Comparison of ENCODE assay signal across 8 cellular contexts in the genomic region with DNA sequence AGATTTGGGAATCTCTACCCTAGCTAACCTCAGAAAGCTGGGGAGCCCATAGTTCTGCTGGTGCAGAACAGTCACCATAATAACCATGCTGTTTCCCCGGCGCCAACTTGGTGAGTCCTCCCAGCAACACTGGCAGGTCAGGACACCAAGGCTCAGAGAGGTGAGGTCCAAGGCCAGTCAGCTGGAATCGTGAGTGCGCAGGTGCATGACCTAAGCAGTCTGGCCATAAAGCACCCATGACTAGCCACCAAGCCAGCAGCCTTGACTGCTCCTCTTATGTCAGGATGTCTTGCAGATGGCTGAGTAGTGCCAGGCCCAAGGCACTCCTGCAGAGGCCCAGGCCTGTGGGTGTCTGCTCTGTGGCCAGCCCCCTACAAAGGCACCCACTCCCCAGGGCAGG. TPM values are rescaled to one million over a fixed set of nuclear protein-coding genes. Genes with fewer than 3 reads are reported as not detected.
A peak's percentile ranks its signal among the peaks of the same experiment; 100 is the strongest.
DNase-seq lines count a peak whose midpoint lies in the region; ATAC-seq and TF ChIP-seq lines count a peak whose summit lies in the region.

No MANE protein-coding gene starts in this region.

- H3K27ac ChIP-seq in subcutaneous abdominal adipose tissue (ENCODE audit: low read depth, low read length), result peak overlapping the region; percentile 98

- ATAC-seq in activated CD4-positive, alpha-beta T cell treated with anti-CD3 and anti-CD28 coated beads for 36 hours, result no peak
- no peak for ATAC-seq in activated CD8-positive, alpha-beta T cell treated with anti-CD3 and anti-CD28 coated beads for 36 hours
- no peak for ATAC-seq in left colon
- ATAC-seq in GM21360 (IDR thresholded peaks at IDR 0.05; ENCODE audit: unreplicated experiment), result no peak

- no peaks in the 10 kb centered on the region for H3K27me3 Mint-ChIP-seq in activated CD4-positive, alpha-beta T cell treated with anti-CD3 and anti-CD28 coated beads for 36 hours
- H3K27me3 Mint-ChIP-seq in activated CD8-positive, alpha-beta T cell treated with anti-CD3 and anti-CD28 coated beads for 36 hours, result no peaks in the 10 kb centered on the region

- H3K27me3 ChIP-seq in subcutaneous abdominal adipose tissue (ENCODE audit: control insufficient read depth in 5 of 5, insufficient read depth in 4 of 5, low read length in 5 of 5) (no peaks in the 10 kb centered on the region), H7 (ENCODE audit: control insufficient read depth, insufficient read depth, low read length) (no peaks in the 10 kb centered on the region)

- intact Hi-C loops in activated CD4-positive, alpha-beta T cell treated with anti-CD3 and anti-CD28 coated beads for 36 hours (cut with DNase I, micrococcal nuclease), result loop anchor here in 1 of 2 experiments (5.0 kb wide), 4 partner anchors 297 to 1017 kb away; partner anchors contain the start of genes LMAN2 and SIMC1
- intact Hi-C loops in activated CD8-positive, alpha-beta T cell treated with anti-CD3 and anti-CD28 coated beads for 36 hours (cut with micrococcal nuclease), result no loop called here
- intact Hi-C loops in left colon (cut with DNase I, micrococcal nuclease), result no loop called here

- peaks cover 24 to 64% (median 45%) of the 10 kb centered on the region in 5 donors for H3K4me1 ChIP-seq in subcutaneous abdominal adipose tissue (ENCODE audit: control insufficient read depth in 5 of 5, insufficient read depth in 5 of 5, low read length in 5 of 5)

- no peaks in the 10 kb centered on the region for H3K9me3 Mint-ChIP-seq in activated CD4-positive, alpha-beta T cell treated with anti-CD3 and anti-CD28 coated beads for 36 hours (ENCODE audit: low read depth)
- H3K9me3 Mint-ChIP-seq in activated CD8-positive, alpha-beta T cell treated with anti-CD3 and anti-CD28 coated beads for 36 hours, result no peaks in the 10 kb centered on the region

- H3K4me3 Mint-ChIP-seq in activated CD4-positive, alpha-beta T cell treated with anti-CD3 and anti-CD28 coated beads for 36 hours, result peak overlapping the region; percentile 97
- peak overlapping the region; percentile 86 for H3K4me3 Mint-ChIP-seq in activated CD8-positive, alpha-beta T cell treated with anti-CD3 and anti-CD28 coated beads for 36 hours

- H3K27ac Mint-ChIP-seq in activated CD4-positive, alpha-beta T cell treated with anti-CD3 and anti-CD28 coated beads for 36 hours, result peak overlapping the region; percentile 98
- H3K27ac Mint-ChIP-seq in activated CD8-positive, alpha-beta T cell treated with anti-CD3 and anti-CD28 coated beads for 36 hours, result peak overlapping the region; percentile 98

- H3K4me3 ChIP-seq in subcutaneous abdominal adipose tissue (ENCODE audit: low read depth in 1 of 5, low read length in 5 of 5) (peak overlapping the region in 3 of 5 donors; percentile 11 to 94 (median 28)), H7 (ENCODE audit: insufficient read depth, low read depth, low read length) (no peak overlapping the region)

- no peaks in the 10 kb centered on the region for H3K9me3 ChIP-seq in subcutaneous abdominal adipose tissue (ENCODE audit: control insufficient read depth in 5 of 5, low read length in 5 of 5)

- peaks cover 54% of the 10 kb centered on the region for H3K4me1 Mint-ChIP-seq in activated CD4-positive, alpha-beta T cell treated with anti-CD3 and anti-CD28 coated beads for 36 hours
- H3K4me1 Mint-ChIP-seq in activated CD8-positive, alpha-beta T cell treated with anti-CD3 and anti-CD28 coated beads for 36 hours (ENCODE audit: low read depth), result peaks cover 54% of the 10 kb centered on the region

- H3K36me3 ChIP-seq in subcutaneous abdominal adipose tissue (ENCODE audit: control insufficient read depth in 5 of 5, insufficient read depth in 5 of 5, low read length in 5 of 5), result peaks cover 0 to 20% (median 18%) of the 10 kb centered on the region in 5 donors
- peaks cover 20% of the 10 kb centered on the region for H3K36me3 ChIP-seq in H7 (replicated peaks; ENCODE audit: control insufficient read depth, insufficient read depth, low read length)

- H3K36me3 Mint-ChIP-seq in activated CD4-positive, alpha-beta T cell treated with anti-CD3 and anti-CD28 coated beads for 36 hours (ENCODE audit: low read depth), result peaks cover 31% of the 10 kb centered on the region
- H3K36me3 Mint-ChIP-seq in activated CD8-positive, alpha-beta T cell treated with anti-CD3 and anti-CD28 coated beads for 36 hours (ENCODE audit: low read depth), result peaks cover 35% of the 10 kb centered on the region

- H3K9ac ChIP-seq in subcutaneous abdominal adipose tissue (ENCODE audit: low read length in 5 of 5), result peak overlapping the region in 3 of 5 donors; percentile 14 to 85 (median 72)

- CTCF ChIA-PET in activated CD4-positive, alpha-beta T cell treated with anti-CD3 and anti-CD28 coated beads for 36 hours (lab: Charles Lee), result interaction anchor here (1.0 to 1.4 kb wide), 3 partner anchors 9 to 96 kb away, joined by 3 to 6 read pairs (median 5); partner anchors contain the start of genes EIF4E1B, FAF2 and SNCB
- CTCF ChIA-PET in activated CD8-positive, alpha-beta T cell treated with anti-CD3 and anti-CD28 coated beads for 36 hours (lab: Charles Lee), result interaction anchor here (1.1 to 1.6 kb wide), 4 partner anchors 62 to 118 kb away, joined by 3 to 9 read pairs (median 4); partner anchors contain the start of genes CLTB and FAF2

- DNase-seq in activated CD4-positive, alpha-beta T cell treated with anti-CD3 and anti-CD28 coated beads for 36 hours, result peak; percentile 36
- no peak for DNase-seq in activated CD4-positive, alpha-beta T cell treated with anti-CD3 and anti-CD28 coated beads, Interleukin-2, amount 50 U/mL, for 1 hour
- DNase-seq in activated CD8-positive, alpha-beta T cell treated with anti-CD3 and anti-CD28 coated beads for 36 hours, result no peak
- DNase-seq in left colon, result peak; percentile 45 to 66
- DNase-seq in H7, result no peak
- no peak for DNase-seq in hypothalamus (lab: John Stamatoyannopoulos, UW)

- TF ChIP-seq CTCF in activated CD8-positive, alpha-beta T cell treated with anti-CD3 and anti-CD28 coated beads for 36 hours (IDR thresholded peaks at IDR 0.05), result no peak

- POLR2A ChIA-PET in activated CD4-positive, alpha-beta T cell treated with anti-CD3 and anti-CD28 coated beads for 36 hours (lab: Charles Lee), result interaction anchor here (0.6 to 1.5 kb wide), 3 partner anchors 9 to 24 kb away, joined by 3 to 6 read pairs (median 5); no protein-coding TSS in a partner anchor
- POLR2A ChIA-PET in activated CD8-positive, alpha-beta T cell treated with anti-CD3 and anti-CD28 coated beads for 36 hours (lab: Charles Lee), result interaction anchor here (0.9 to 6.4 kb wide), 8 partner anchors 8 to 173 kb away, joined by 3 to 51 read pairs (median 8); partner anchors contain the start of genes CLTB, FAF2 and KIAA1191

RNA-seq across cellular contexts. Expression of gene RNF44, which starts 2.6 kb away (rescaled TPM):
- 10 to 100 TPM; 61.6 to 62.9 TPM for total RNA-seq in activated CD4-positive, alpha-beta T cell treated with anti-CD3 and anti-CD28 coated beads for 36 hours
- 10 to 100 TPM; 55.3 to 62.7 TPM for total RNA-seq in activated CD8-positive, alpha-beta T cell treated with anti-CD3 and anti-CD28 coated beads for 36 hours
- total RNA-seq in left colon, result 10 to 100 TPM; 72.5 to 79.6 TPM
- total RNA-seq in H7 (2014; rRNA removed; shearing (Covaris generic)), result 67.4 and 75.6 TPM in 2 replicates

RNA-seq across cellular contexts. Expression of gene CDHR2, which starts 14.5 kb away (rescaled TPM):
- total RNA-seq in activated CD4-positive, alpha-beta T cell treated with anti-CD3 and anti-CD28 coated beads for 36 hours, result under 1 TPM; 0.37 to 0.61 TPM
- total RNA-seq in activated CD8-positive, alpha-beta T cell treated with anti-CD3 and anti-CD28 coated beads for 36 hours, result under 1 TPM; 0.23 to 0.47 TPM
- 100 to 1,000 TPM in 1 of 2 donors, 10 to 100 TPM in 1; 93.4 to 141 TPM for total RNA-seq in left colon
- 0.04 and 0.21 TPM in 2 replicates for total RNA-seq in H7 (2014; rRNA removed; shearing (Covaris generic))

Comparison
In these comparisons a context has a peak if more than half of its experiments do, and no peak if none do; other contexts are left out.
1. DNase-seq: peak in activated CD4-positive, alpha-beta T cell treated with anti-CD3 and anti-CD28 coated beads for 36 hours (single experiment) and left colon (2 of 2); none in activated CD4-positive, alpha-beta T cell treated with anti-CD3 and anti-CD28 coated beads, Interleukin-2, amount 50 U/mL, for 1 hour (single experiment), activated CD8-positive, alpha-beta T cell treated with anti-CD3 and anti-CD28 coated beads for 36 hours (single experiment), H7 (single experiment) and hypothalamus (0 of 51).
2. RNA of gene CDHR2, which starts 14.5 kb away (total RNA-seq): 93.4 to 141 TPM in left colon; 0.37 to 0.61 TPM in activated CD4-positive, alpha-beta T cell treated with anti-CD3 and anti-CD28 coated beads for 36 hours, 0.23 to 0.47 TPM in activated CD8-positive, alpha-beta T cell treated with anti-CD3 and anti-CD28 coated beads for 36 hours and 0.04 to 0.21 TPM in H7; every median in the first group is over 10 times any median in the second.